In the genomic region with DNA sequence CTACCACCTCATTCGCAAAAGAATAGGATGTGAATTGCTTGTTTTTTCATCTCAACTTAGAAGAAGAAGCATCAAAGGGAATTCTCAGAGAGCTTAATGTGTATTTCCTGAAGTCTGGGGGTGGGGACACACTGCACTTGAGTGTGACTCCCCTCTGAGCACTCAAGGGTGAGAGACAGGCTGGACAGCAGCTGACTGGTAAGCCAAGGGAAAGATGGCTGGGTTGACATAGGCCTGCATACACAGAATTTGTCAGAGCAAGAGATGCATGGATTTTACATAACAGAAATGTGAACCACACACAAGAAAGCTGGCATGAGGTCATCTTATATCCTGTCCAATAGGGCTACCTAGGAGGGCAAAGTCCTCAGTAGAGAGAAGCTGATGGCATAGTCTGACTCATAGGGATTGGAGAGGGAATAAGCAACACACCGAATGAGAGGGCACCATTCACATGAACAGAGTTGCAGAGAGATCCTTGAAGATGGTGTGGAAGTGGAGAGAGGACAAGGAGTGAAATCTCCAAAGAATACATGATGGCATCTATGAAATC, we compare ENCODE assay signal across 11 cellular contexts.
DNase-seq lines count a peak whose midpoint lies in the region; ATAC-seq and TF ChIP-seq lines count a peak whose summit lies in the region.
"Had no signal": no experiment of that assay in that cellular context is flagged by ENCODE, and none has a peak within 500 bp of the region (broad histone marks: within the 10 kb centered on the region; RNA-seq: fewer than 3 reads in every experiment).

No MANE protein-coding gene starts in this region.

- H3K36me3 ChIP-seq in gastrocnemius medialis, result no peaks in the 10 kb centered on the region

- H3K9me3 ChIP-seq in gastrocnemius medialis, result no peaks in the 10 kb centered on the region

- H3K27ac ChIP-seq in gastrocnemius medialis, result no peak overlapping the region

- DNase-seq in Caki2 (ENCODE audit: low read depth), result peak; percentile 90
- peak; percentile 44 for DNase-seq in NOMO-1 treated with DMSO at 0.1 percent for 48 hours (lab: John Stamatoyannopoulos, UW; ENCODE audit: unreplicated experiment)
- DNase-seq in kidney glomerular epithelial cell (lab: John Stamatoyannopoulos, UW), result peak; percentile 54
- DNase-seq in gastrocnemius medialis, result no peak
- no peak for DNase-seq in nucleus accumbens (lab: John Stamatoyannopoulos, UW)
- DNase-seq in cerebellar cortex (ENCODE audit: low spot score), result no peak
- no peak for DNase-seq in NCI-H2081 treated with DMSO at 0.1 percent for 48 hours (lab: John Stamatoyannopoulos, UW)
- DNase-seq: CD4-positive, alpha-beta memory T cell; effector CD8-positive, alpha-beta T cell; NCI-H1436 treated with DMSO at 0.1 percent for 48 hours had no signal

- in situ Hi-C loops in Caki2 (cut with HindIII; ENCODE audit: low pct_unique_long_range_greater_than_20kb, low sequenced_read_pairs), result no loop called here
- in situ Hi-C loops in gastrocnemius medialis (cut with MboI; ENCODE audit: low sequenced_read_pairs in 4 of 4), result no loop called here

- intact Hi-C loops in gastrocnemius medialis (cut with DNase I; ENCODE audit: low total_unique reads), result no loop called here

- ATAC-seq in GM21528 (IDR thresholded peaks at IDR 0.05; ENCODE audit: low FRiP score, unreplicated experiment), result peak; percentile 56
- no peak for ATAC-seq in gastrocnemius medialis

- no peak overlapping the region for H3K4me3 ChIP-seq in gastrocnemius medialis

- H3K27me3 ChIP-seq in gastrocnemius medialis, result no peaks in the 10 kb centered on the region

- no peaks in the 10 kb centered on the region for H3K4me1 ChIP-seq in gastrocnemius medialis

- no peak for TF ChIP-seq CTCF in gastrocnemius medialis (IDR thresholded peaks at IDR 0.05 in 4 of 5, conservative IDR thresholded peaks at IDR 0.05 in 1 of 5)

- no peak for TF ChIP-seq POLR2A in gastrocnemius medialis (IDR thresholded peaks at IDR 0.05)

Comparison
In these comparisons a context has a peak if more than half of its experiments do, and no peak if none do; other contexts are left out.
1. DNase-seq: peak in Caki2 (single experiment), NOMO-1 treated with DMSO at 0.1 percent for 48 hours (single experiment) and kidney glomerular epithelial cell (single experiment); none in gastrocnemius medialis (0 of 2), nucleus accumbens (0 of 56), cerebellar cortex (single experiment) and NCI-H2081 treated with DMSO at 0.1 percent for 48 hours (single experiment).